In genomic region chr1:85571181-85571540, GRCh38 we compare ENCODE assay signal across 24 cellular contexts. TPM values are rescaled to one million over a fixed set of nuclear protein-coding genes. Genes with fewer than 3 reads are reported as not detected.
DNase-seq lines count a peak whose midpoint lies in the region; ATAC-seq, FAIRE-seq and TF ChIP-seq lines count a peak whose summit lies in the region.
"Had no signal": no experiment of that assay in that cellular context is flagged by ENCODE, and none has a peak within 500 bp of the region (broad histone marks: within the 10 kb centered on the region; RNA-seq: fewer than 3 reads in every experiment).

No MANE protein-coding gene starts in this region.

- no peaks in the 10 kb centered on the region for H3K9me3 ChIP-seq in HepG2 (ENCODE audit: low read length)
- H3K9me3 ChIP-seq in right lobe of liver: no peaks in the 10 kb centered on the region
- H3K9me3 ChIP-seq in SJSA1 (replicated peaks): no peaks in the 10 kb centered on the region
- peaks cover 12% of the 10 kb centered on the region for H3K9me3 ChIP-seq in mesodermal cell (ENCODE audit: control insufficient read depth, low read length)
- no peaks in the 10 kb centered on the region for H3K9me3 ChIP-seq in prostate gland
- H3K9me3 ChIP-seq: BE2C, gastroesophageal sphincter, sigmoid colon, stomach, upper lobe of right lung had no signal

- no peak for TF ChIP-seq RAD21 in HepG2 (CRISPR knock-in tag; IDR thresholded peaks at IDR 0.05)

- ATAC-seq in HepG2 (no peak; the same call in 1 of the 3 replicates), right lobe of liver (no peak), HG03196 (IDR thresholded peaks at IDR 0.05; ENCODE audit: unreplicated experiment) (no peak)
- ATAC-seq: gastroesophageal sphincter, upper lobe of right lung had no signal

- TF ChIP-seq POLR2A in HepG2 (IDR thresholded peaks at IDR 0.05; ENCODE audit: insufficient read depth in 1 of 2, low read depth in 2 of 2, low read length in 2 of 2): no peak
- no peak for TF ChIP-seq POLR2A in right lobe of liver (IDR thresholded peaks at IDR 0.05)
- TF ChIP-seq POLR2A in prostate gland (IDR thresholded peaks at IDR 0.05): no peak

- CTCF ChIA-PET in HepG2 (lab: Yijun Ruan, JAX; ENCODE audit: low intra/inter-chr PET ratio, low total read pairs): no interaction called here

- H3K27ac ChIP-seq in HepG2 (ENCODE audit: extremely low read length, insufficient read depth, low read length) (no peak overlapping the region), right lobe of liver (no peak overlapping the region), SJSA1 (peak overlapping the region; percentile 14; the same call in 1 of the 2 replicates), mesodermal cell (ENCODE audit: low read depth, low read length, severe bottlenecking) (peak overlapping the region; percentile 85), prostate gland (no peak overlapping the region)
- H3K27ac ChIP-seq: upper lobe of right lung had no signal

- in situ Hi-C loops in HepG2 (cut with HindIII; ENCODE audit: extremely low pct_ligation_motif_present, low pct_unique_long_range_greater_than_20kb): no loop called here

- TF ChIP-seq EP300 in HepG2 (IDR thresholded peaks at IDR 0.05; ENCODE audit: low read depth in 2 of 2, low read length in 2 of 2): no peak
- TF ChIP-seq EP300 in HepG2 (CRISPR knock-in tag; IDR thresholded peaks at IDR 0.05; ENCODE audit: borderline replicate concordance): no peak

- no TSS peak for BruUV-seq in HepG2 (replicated peaks; lab: Mats Ljungman, UMichigan)

- no peak for FAIRE-seq in HepG2 (lab: Jason Lieb, UNC)
- FAIRE-seq: A204.1, colon had no signal

- POLR2A ChIA-PET in HepG2 (lab: Yijun Ruan, JAX): interaction anchor here (0.7 to 1.2 kb wide), 5 partner anchors 10 to 1065 kb away, joined by 3 read pairs; partner anchors contain the start of genes CCN1, DDAH1, GNG5 and SPATA1

- H3K36me3 ChIP-seq in HepG2 (replicated peaks in 1 of 2; ENCODE audit: control insufficient read depth in 1 of 2, insufficient read depth in 2 of 2, low read length in 2 of 2) (no peaks in the 10 kb centered on the region), right lobe of liver (no peaks in the 10 kb centered on the region), SJSA1 (peaks cover 80% of the 10 kb centered on the region), mesodermal cell (ENCODE audit: control insufficient read depth, insufficient read depth, low read length) (peaks cover 49% of the 10 kb centered on the region), prostate gland (no peaks in the 10 kb centered on the region)
- H3K36me3 ChIP-seq: BE2C, gastroesophageal sphincter, sigmoid colon, stomach, upper lobe of right lung had no signal

- H3K4me3 ChIP-seq in HepG2 (replicated peaks in 1 of 3; ENCODE audit: insufficient read depth in 1 of 3, low read depth in 2 of 3, low read length in 3 of 3) (no peak overlapping the region), right lobe of liver (no peak overlapping the region), SJSA1 (no peak overlapping the region), mesodermal cell (ENCODE audit: extremely low read depth, insufficient read depth, low read length, poor library complexity, severe bottlenecking) (no peak overlapping the region), prostate gland (no peak overlapping the region)
- H3K4me3 ChIP-seq: gastroesophageal sphincter, sigmoid colon, stomach, upper lobe of right lung had no signal

- WGBS in HepG2 (ENCODE audit: low lambda C conversion rate): 0% methylated on average over 2 of the region's 2 CpGs
- 100% methylated on average over 1 of the region's 2 CpGs for WGBS in right lobe of liver (ENCODE audit: insufficient coverage, low coverage, low lambda C conversion rate, missing lambda C conversion rate)
- 100% methylated on average over 1 of the region's 2 CpGs; no CpG with 5 or more reads in 1 of the 2 experiments for WGBS in mesodermal cell (ENCODE audit: insufficient coverage in 2 of 2), 2 experiments
- 53% methylated on average over 2 of the region's 2 CpGs for WGBS in prostate gland

- no peaks in the 10 kb centered on the region for H3K79me2 ChIP-seq in HepG2 (ENCODE audit: insufficient read depth, low read length)

- peak; percentile 33 for DNase-seq in HepG2 (ENCODE audit: low spot score)
- no peak for DNase-seq in right lobe of liver
- no peak for DNase-seq in SJSA1 (ENCODE audit: low read depth in 1 of 2, low spot score in 2 of 2)
- DNase-seq in NOMO-1 treated with dmso at 0.1 percent for 144 hours (lab: John Stamatoyannopoulos, UW; ENCODE audit: unreplicated experiment): no peak
- DNase-seq in prostate gland (ENCODE audit: low spot score): no peak
- DNase-seq in A172 (ENCODE audit: low spot score): no peak
- DNase-seq: activated effector memory CD4-positive, alpha-beta T cell treated with anti-CD3 and anti-CD28 coated beads, Interleukin-2, amount 50 U/mL, for 16 hours; activated naive CD8-positive, alpha-beta T cell treated with anti-CD3 and anti-CD28 coated beads, Interleukin-2, amount 10 ng/mL, durations not matched to agents 7 days and 5 days; BE2C; DMS79 treated with DMSO at 0.1 percent for 48 hours; NCI-H1105 treated with DMSO at 0.1 percent for 48 hours; NCI-H2029 treated with DMSO at 0.1 percent for 48 hours; NCI-H2227 treated with DMSO at 0.1 percent for 48 hours; nephron progenitor cell; OCI-M1; SIG-M5; sigmoid colon; stomach; upper lobe of right lung had no signal

- H4K20me1 ChIP-seq in HepG2 (ENCODE audit: insufficient read depth, low read length): no peaks in the 10 kb centered on the region

- no peak overlapping the region for H2AFZ ChIP-seq in HepG2 (ENCODE audit: low read length)

- no peak overlapping the region for H3K9ac ChIP-seq in HepG2 (ENCODE audit: insufficient read depth, low read depth, low read length)

- intact Hi-C loops in HepG2 (cut with micrococcal nuclease; ENCODE audit: unreplicated experiment): loop anchor here (2.0 to 5.0 kb wide), 2 partner anchors 68 to 1089 kb away; no protein-coding TSS in a partner anchor
- intact Hi-C loops in right lobe of liver (cut with DNase I): no loop called here
- intact Hi-C loops in prostate gland (cut with DNase I): no loop called here

- TF ChIP-seq CTCF in HepG2 (CRISPR knock-in tag; IDR thresholded peaks at IDR 0.05) (no peak), right lobe of liver (IDR thresholded peaks at IDR 0.05) (no peak), prostate gland (IDR thresholded peaks at IDR 0.05) (no peak)

- no peaks in the 10 kb centered on the region for H3K27me3 ChIP-seq in HepG2 (ENCODE audit: control insufficient read depth in 1 of 2, insufficient read depth in 2 of 2, low read length in 2 of 2)
- H3K27me3 ChIP-seq in right lobe of liver: no peaks in the 10 kb centered on the region
- no peaks in the 10 kb centered on the region for H3K27me3 ChIP-seq in SJSA1 (replicated peaks)
- no peaks in the 10 kb centered on the region for H3K27me3 ChIP-seq in prostate gland (replicated peaks; ENCODE audit: insufficient read depth)
- H3K27me3 ChIP-seq: BE2C, gastroesophageal sphincter, sigmoid colon, upper lobe of right lung had no signal

- no peak overlapping the region for H3K4me2 ChIP-seq in HepG2 (ENCODE audit: low read depth, low read length)

- H3K4me1 ChIP-seq in HepG2 (ENCODE audit: insufficient read depth, low read length): peaks cover 36% of the 10 kb centered on the region
- H3K4me1 ChIP-seq in right lobe of liver: no peaks in the 10 kb centered on the region
- H3K4me1 ChIP-seq in SJSA1 (replicated peaks): peaks cover 83% of the 10 kb centered on the region
- peaks cover 69% of the 10 kb centered on the region for H3K4me1 ChIP-seq in mesodermal cell (ENCODE audit: control insufficient read depth, insufficient read depth, low read length, poor library complexity, severe bottlenecking)
- no peaks in the 10 kb centered on the region for H3K4me1 ChIP-seq in prostate gland (replicated peaks)
- H3K4me1 ChIP-seq: BE2C had no signal

TF ChIP-seq in HepG2, 621 proteins besides CTCF, POLR2A, EP300 and RAD21 (continues in another document):
- TF ChIP-seq ZNF138 (CRISPR knock-in tag; IDR thresholded peaks at IDR 0.05; ENCODE audit: low read depth): no peak
- no peak for TF ChIP-seq SOX5 (CRISPR knock-in tag; IDR thresholded peaks at IDR 0.05; ENCODE audit: borderline replicate concordance)
- no peak for TF ChIP-seq ZNF12 (CRISPR knock-in tag; IDR thresholded peaks at IDR 0.05)
- TF ChIP-seq ZNF256 (CRISPR knock-in tag; conservative IDR thresholded peaks at IDR 0.05): no peak
- TF ChIP-seq ZNF205 (CRISPR knock-in tag; IDR thresholded peaks at IDR 0.05): no peak
- TF ChIP-seq KMT2A (CRISPR knock-in tag; IDR thresholded peaks at IDR 0.05): no peak

RNA-seq across cellular contexts. Expression of gene CCN1, which starts 9.4 kb away (rescaled TPM):
- total RNA-seq in HepG2 (2016; rRNA removed; fragmentation: Illumina TruSeq; extraction: Trizol) (1.2 and 2.6 TPM in 2 replicates), right lobe of liver (10 to 100 TPM in 5 of 6 experiments, 1 to 10 TPM in 1; 6.7 to 62.4 (median 47.8) TPM), prostate gland (10 to 100 TPM; 23.4 to 37.6 TPM)
- 0.30 and 0.35 TPM in 2 replicates for total RNA-seq in HepG2 (2016; cell fraction: cytosol; rRNA removed; fragmentation: Illumina TruSeq; extraction: Trizol; ENCODE audit: low read depth)
- total RNA-seq in HepG2 (2016; cell fraction: insoluble cytoplasmic fraction; rRNA removed; fragmentation: Illumina TruSeq; extraction: Trizol): 1.3 and 2.6 TPM in 2 replicates
- 0.96 and 1.2 TPM in 2 replicates for total RNA-seq in HepG2 (2016; cell fraction: membrane; rRNA removed; fragmentation: Illumina TruSeq; extraction: Trizol)
- total RNA-seq in HepG2 (2016; cell fraction: nucleus; rRNA removed; fragmentation: Illumina TruSeq; extraction: Trizol): 7.9 and 8.7 TPM in 2 replicates
- 12.5 and 14.9 TPM in 2 replicates for polyA plus RNA-seq in HepG2 (2011; rRNA removed)
- polyA plus RNA-seq in HepG2 (2011; cell fraction: cytosol; rRNA removed): 14.0 and 14.8 TPM in 2 replicates
- 39.7 and 43.2 TPM in 2 replicates for polyA plus RNA-seq in HepG2 (2011; cell fraction: nucleus; rRNA removed)
- polyA plus RNA-seq in HepG2 (2012): 12.9 and 24.7 TPM in 2 replicates
- 0.79 and 0.81 TPM in 2 replicates for polyA plus RNA-seq in HepG2 (2016; cell fraction: cytosol; fragmentation: Illumina TruSeq; extraction: Trizol; ENCODE audit: low read depth)
- polyA plus RNA-seq in HepG2 (2016; cell fraction: insoluble cytoplasmic fraction; fragmentation: Illumina TruSeq; extraction: Trizol; ENCODE audit: low read depth): 2.6 and 3.5 TPM in 2 replicates
- 1.3 and 2.1 TPM in 2 replicates for polyA plus RNA-seq in HepG2 (2016; cell fraction: membrane; fragmentation: Illumina TruSeq; extraction: Trizol; ENCODE audit: low read depth)
- 35.0 and 36.4 TPM in 2 replicates for polyA plus RNA-seq in HepG2 (2016; cell fraction: nucleus; fragmentation: Illumina TruSeq; extraction: Trizol; ENCODE audit: insufficient read depth, low read depth)
- 6.4 and 13.6 TPM in 2 replicates for polyA minus RNA-seq in HepG2 (2011; rRNA and poly(A)+ RNA removed; ENCODE audit: low replicate concordance)
- 13.9 and 16.1 TPM in 2 replicates for polyA minus RNA-seq in HepG2 (2011; cell fraction: cytosol; rRNA and poly(A)+ RNA removed)
- 23.2 TPM in 2 replicates for polyA minus RNA-seq in HepG2 (2011; cell fraction: nucleus; rRNA and poly(A)+ RNA removed)
- total RNA-seq in SJSA1 (2014; rRNA removed; shearing (Covaris generic)): 47.8 and 65.3 TPM in 2 replicates
- polyA plus RNA-seq in mesodermal cell (2013, experiment 1 of 2): 311 TPM
- 252 TPM for polyA plus RNA-seq in mesodermal cell (2013, experiment 2 of 2)
- 23.5 and 23.9 TPM in 2 replicates for total RNA-seq in A172 (2014; rRNA removed; shearing (Covaris generic))
- total RNA-seq: activated naive CD8-positive, alpha-beta T cell treated with anti-CD3 and anti-CD28 coated beads, Interleukin-2, amount 10 ng/mL, durations not matched to agents 7 days and 5 days had no signal

Comparison
In these comparisons a context has a peak if more than half of its experiments do, and no peak if none do; other contexts are left out.
1. H3K27ac ChIP-seq: peak in SJSA1 (single experiment) and mesodermal cell (single experiment); none in HepG2 (single experiment), right lobe of liver (0 of 3) and prostate gland (0 of 2).